Comparison of ENCODE assay signal across 1 cellular context in genomic region chr20:32263398-32263954, GRCh38.
TF ChIP-seq lines count a peak whose summit lies in the region.

No MANE protein-coding gene starts in this region.

TF ChIP-seq in HepG2, 621 proteins besides CTCF, POLR2A, EP300 and RAD21 (continued from another document and continues in another):
- TF ChIP-seq ZBTB34 (CRISPR knock-in tag; IDR thresholded peaks at IDR 0.05) (no peak), ZNF496 (CRISPR knock-in tag; IDR thresholded peaks at IDR 0.05; ENCODE audit: insufficient replicate concordance) (no peak), ZC3H13 (CRISPR knock-in tag; IDR thresholded peaks at IDR 0.05) (no peak), DR1 (CRISPR knock-in tag; IDR thresholded peaks at IDR 0.05) (no peak), GLI4 (CRISPR knock-in tag; IDR thresholded peaks at IDR 0.05; ENCODE audit: borderline replicate concordance) (no peak), ZNF597 (CRISPR knock-in tag; IDR thresholded peaks at IDR 0.05) (no peak), CREBL2 (CRISPR knock-in tag; IDR thresholded peaks at IDR 0.05; ENCODE audit: borderline replicate concordance) (no peak), ZNF253 (CRISPR knock-in tag; IDR thresholded peaks at IDR 0.05; ENCODE audit: borderline replicate concordance) (no peak), ZNF343 (CRISPR knock-in tag; IDR thresholded peaks at IDR 0.05) (no peak), ZNF18 (CRISPR knock-in tag; IDR thresholded peaks at IDR 0.05; ENCODE audit: insufficient replicate concordance) (peak; percentile 59), DMTF1 (CRISPR knock-in tag; IDR thresholded peaks at IDR 0.05) (no peak), HES4 (CRISPR knock-in tag; IDR thresholded peaks at IDR 0.05; ENCODE audit: borderline replicate concordance) (no peak), ZNF773 (CRISPR knock-in tag; IDR thresholded peaks at IDR 0.05; ENCODE audit: borderline replicate concordance) (no peak), SOX5 (CRISPR knock-in tag; IDR thresholded peaks at IDR 0.05; ENCODE audit: borderline replicate concordance) (peak; percentile 70), ZC3H4 (CRISPR knock-in tag; IDR thresholded peaks at IDR 0.05; ENCODE audit: borderline replicate concordance) (no peak), RELA (CRISPR knock-in tag; IDR thresholded peaks at IDR 0.05) (no peak), GZF1 (CRISPR knock-in tag; IDR thresholded peaks at IDR 0.05) (no peak), ARID4A (CRISPR knock-in tag; IDR thresholded peaks at IDR 0.05; ENCODE audit: borderline replicate concordance) (peak; percentile 38; the same call in 1 of the 2 replicates), ZBTB1 (CRISPR knock-in tag; IDR thresholded peaks at IDR 0.05; ENCODE audit: borderline replicate concordance) (no peak), TCF7L2 (IDR thresholded peaks at IDR 0.05; ENCODE audit: low read depth, low read length) (no peak), ATF3 (CRISPR knock-in tag; IDR thresholded peaks at IDR 0.05) (no peak), MED13 (CRISPR knock-in tag; IDR thresholded peaks at IDR 0.05) (no peak), FOXC1 (CRISPR knock-in tag; IDR thresholded peaks at IDR 0.05; ENCODE audit: borderline replicate concordance) (no peak), CBFB (CRISPR knock-in tag; IDR thresholded peaks at IDR 0.05) (no peak), CEBPG (CRISPR knock-in tag; IDR thresholded peaks at IDR 0.05) (peak; percentile 33), RBFOX2 (IDR thresholded peaks at IDR 0.05; ENCODE audit: low read depth, low read length) (no peak), ZMAT5 (CRISPR knock-in tag; IDR thresholded peaks at IDR 0.05; ENCODE audit: borderline replicate concordance, low read depth) (no peak), ZNF24 (IDR thresholded peaks at IDR 0.05) (no peak), TCF7 (IDR thresholded peaks at IDR 0.05; ENCODE audit: low read depth) (no peak), NFIC (IDR thresholded peaks at IDR 0.05; ENCODE audit: low read length) (no peak), ZNF891 (CRISPR knock-in tag; IDR thresholded peaks at IDR 0.05) (no peak), ZBTB46 (CRISPR knock-in tag; IDR thresholded peaks at IDR 0.05; ENCODE audit: borderline replicate concordance) (no peak), HNF4A (CRISPR knock-in tag; IDR thresholded peaks at IDR 0.05) (0 out of 2 replicates have a peak, but pooled peaks have one; percentile 11), ZNF383 (CRISPR knock-in tag; IDR thresholded peaks at IDR 0.05; ENCODE audit: borderline replicate concordance) (no peak), ZNF510 (CRISPR knock-in tag; IDR thresholded peaks at IDR 0.05; ENCODE audit: low read depth) (no peak), ZNF501 (CRISPR knock-in tag; IDR thresholded peaks at IDR 0.05) (no peak; the same call in 1 of the 2 replicates), ZBTB20 (CRISPR knock-in tag; IDR thresholded peaks at IDR 0.05; ENCODE audit: borderline replicate concordance, low read depth) (no peak), ASH2L (IDR thresholded peaks at IDR 0.05; ENCODE audit: insufficient read length, low read depth, low read length) (no peak), ZNF792 (CRISPR knock-in tag; IDR thresholded peaks at IDR 0.05) (no peak), MTF2 (CRISPR knock-in tag; IDR thresholded peaks at IDR 0.05; ENCODE audit: borderline replicate concordance) (no peak), SRY (CRISPR knock-in tag; IDR thresholded peaks at IDR 0.05) (no peak), PHB2 (IDR thresholded peaks at IDR 0.05; ENCODE audit: partially characterized antibody) (no peak), ZMAT3 (CRISPR knock-in tag; conservative IDR thresholded peaks at IDR 0.05) (no peak), ZBTB3 (CRISPR knock-in tag; IDR thresholded peaks at IDR 0.05; ENCODE audit: borderline replicate concordance, low read depth) (no peak), ZSCAN25 (CRISPR knock-in tag; IDR thresholded peaks at IDR 0.05) (peak; percentile 26; the same call in 1 of the 2 replicates), ZNF562 (CRISPR knock-in tag; IDR thresholded peaks at IDR 0.05; ENCODE audit: borderline replicate concordance) (no peak), ZNF768 (CRISPR knock-in tag; IDR thresholded peaks at IDR 0.05) (no peak), CBX5 (CRISPR knock-in tag; IDR thresholded peaks at IDR 0.05; ENCODE audit: borderline replicate concordance) (no peak; the same call in 1 of the 2 replicates), CENPX (CRISPR knock-in tag; IDR thresholded peaks at IDR 0.05) (no peak), THAP7 (CRISPR knock-in tag; IDR thresholded peaks at IDR 0.05) (no peak), HOXA9 (CRISPR knock-in tag; IDR thresholded peaks at IDR 0.05; ENCODE audit: borderline replicate concordance) (no peak), ZNF124 (CRISPR knock-in tag; IDR thresholded peaks at IDR 0.05) (peak; percentile 52; the same call in 1 of the 2 replicates), ZNF878 (CRISPR knock-in tag; IDR thresholded peaks at IDR 0.05) (no peak), ATF7 (IDR thresholded peaks at IDR 0.05) (no peak), ATF7 (CRISPR knock-in tag; IDR thresholded peaks at IDR 0.05) (no peak), YEATS4 (CRISPR knock-in tag; IDR thresholded peaks at IDR 0.05; ENCODE audit: borderline replicate concordance) (no peak), SALL1 (CRISPR knock-in tag; IDR thresholded peaks at IDR 0.05) (peak; percentile 89), ZFYVE20 (CRISPR knock-in tag; IDR thresholded peaks at IDR 0.05; ENCODE audit: borderline replicate concordance, low read depth) (no peak), HBP1 (CRISPR knock-in tag; IDR thresholded peaks at IDR 0.05; ENCODE audit: low read depth) (no peak)
